ENCODE assay signal across 20 cellular contexts in genomic region chr1:104182251-104182650, GRCh38.
A peak's percentile ranks its signal among the peaks of the same experiment; 100 is the strongest.
DNase-seq lines count a peak whose midpoint lies in the region; ATAC-seq and TF ChIP-seq lines count a peak whose summit lies in the region.
"Had no signal": no experiment of that assay in that cellular context is flagged by ENCODE, and none has a peak within 500 bp of the region (broad histone marks: within the 10 kb centered on the region; RNA-seq: fewer than 3 reads in every experiment).

No MANE protein-coding gene starts in this region.

- H3K27me3 ChIP-seq in HUES48 (ENCODE audit: control insufficient read depth, insufficient read depth, low read length) (no peaks in the 10 kb centered on the region), SU-DHL-6 (ENCODE audit: low read length) (no peaks in the 10 kb centered on the region), psoas muscle (ENCODE audit: insufficient read depth in 3 of 3, low read length in 2 of 3) (no peaks in the 10 kb centered on the region), PC-3 (ENCODE audit: low read length) (peaks cover 15% of the 10 kb centered on the region)

- no peaks in the 10 kb centered on the region for H3K9me2 ChIP-seq in SU-DHL-6 (replicated peaks; ENCODE audit: insufficient read depth, low read length)
- H3K9me2 ChIP-seq in PC-3 (replicated peaks; ENCODE audit: low read length), result no peaks in the 10 kb centered on the region

- 0 out of 2 replicates have a peak, but pooled peaks cover 3% of the 10 kb centered on the region for H3F3A ChIP-seq in SU-DHL-6 (ENCODE audit: insufficient read depth)
- no peaks in the 10 kb centered on the region for H3F3A ChIP-seq in PC-3 (ENCODE audit: low read length, unreplicated experiment)

- TF ChIP-seq CTCF in SU-DHL-6 (IDR thresholded peaks at IDR 0.05; ENCODE audit: insufficient read depth, low read length, poor library complexity, severe bottlenecking) (no peak), psoas muscle (IDR thresholded peaks at IDR 0.05) (no peak), PC-3 (conservative IDR thresholded peaks at IDR 0.05; ENCODE audit: low read depth, low read length) (no peak)

- H3K9me3 ChIP-seq in HUES48 (ENCODE audit: control insufficient read depth, insufficient read depth, low read length) (no peaks in the 10 kb centered on the region), SU-DHL-6 (ENCODE audit: insufficient read depth, low read length) (no peaks in the 10 kb centered on the region), psoas muscle (no peaks in the 10 kb centered on the region), PC-3 (ENCODE audit: low read length) (no peaks in the 10 kb centered on the region)
- H3K9me3 ChIP-seq: A549 had no signal

- no peaks in the 10 kb centered on the region for H3K79me2 ChIP-seq in SU-DHL-6 (ENCODE audit: insufficient read depth, low read length)
- no peaks in the 10 kb centered on the region for H3K79me2 ChIP-seq in PC-3 (ENCODE audit: low read length)

- H3K4me3 ChIP-seq in HUES48 (ENCODE audit: low read depth, low read length) (no peak overlapping the region), SU-DHL-6 (ENCODE audit: insufficient read depth, low read length, poor library complexity, severe bottlenecking) (no peak overlapping the region), psoas muscle (no peak overlapping the region), PC-3 (ENCODE audit: low read length) (no peak overlapping the region)
- H3K4me3 ChIP-seq: A549 had no signal

- peak overlapping the region; percentile 19 for H2AFZ ChIP-seq in SU-DHL-6 (ENCODE audit: low read depth, low read length, severe bottlenecking)
- H2AFZ ChIP-seq in PC-3 (ENCODE audit: low read length), result no peak overlapping the region

- WGBS in psoas muscle, 3 donors, result 22 to 31% (median 30%) methylated on average over 3 of the region's 3 CpGs

- no TSS peak for BruUV-seq in PC-3 (replicated peaks; lab: Mats Ljungman, UMichigan)

- intact Hi-C loops in head of caudate nucleus (cut with DNase I) (no loop called here), psoas muscle (cut with DNase I) (no loop called here), PC-3 (cut with micrococcal nuclease) (no loop called here)

- H3K36me3 ChIP-seq in HUES48 (ENCODE audit: control insufficient read depth, insufficient read depth, low read length) (no peaks in the 10 kb centered on the region), SU-DHL-6 (ENCODE audit: low read length) (no peaks in the 10 kb centered on the region), psoas muscle (ENCODE audit: insufficient read depth in 1 of 2, low read depth in 1 of 2) (no peaks in the 10 kb centered on the region), PC-3 (ENCODE audit: low read depth, low read length) (no peaks in the 10 kb centered on the region)

- peak; percentile 34 for DNase-seq in CMK (ENCODE audit: low read depth)
- peak in 36 of 42 donors; percentile 11 to 78 (median 34) for DNase-seq in head of caudate nucleus
- DNase-seq in psoas muscle, result no peak
- DNase-seq in PC-3, result no peak
- DNase-seq in stimulated activated CD8-positive, alpha-beta memory T cell treated with anti-CD3 and anti-CD28 coated beads, Interleukin-4, amount 100 ng/mL, for 48 hours, result no peak
- DNase-seq: CD4-positive, alpha-beta T cell; DND-41; HFFc6; IMR-90; NCI-H1092; NCI-H1436; NCI-H187 treated with DMSO at 0.1 percent for 48 hours; NCI-H510A; Right ventricle myocardium superior; T-helper 2 cell had no signal

- H4K20me1 ChIP-seq in SU-DHL-6 (ENCODE audit: low read depth, low read length) (no peaks in the 10 kb centered on the region), PC-3 (ENCODE audit: low read length) (no peaks in the 10 kb centered on the region)

- H3K4me1 ChIP-seq in HUES48 (ENCODE audit: control insufficient read depth, insufficient read depth, low read length) (peaks cover 23% of the 10 kb centered on the region), psoas muscle (no peaks in the 10 kb centered on the region), PC-3 (ENCODE audit: insufficient read depth, low read length) (no peaks in the 10 kb centered on the region)
- H3K4me1 ChIP-seq: A549 had no signal

- POLR2A ChIA-PET in PC-3 (lab: Charles Lee; ENCODE audit: unreplicated experiment), result no interaction called here

- H3K4me2 ChIP-seq in SU-DHL-6 (ENCODE audit: low read depth, low read length, poor library complexity, severe bottlenecking), result no peak overlapping the region
- H3K4me2 ChIP-seq in PC-3 (ENCODE audit: low read length), result no peak overlapping the region
- H3K4me2 ChIP-seq: A549 had no signal

- H3K27ac ChIP-seq in HUES48 (ENCODE audit: low read depth, low read length) (peak overlapping the region; percentile 61), SU-DHL-6 (ENCODE audit: low read depth, low read length) (no peak overlapping the region), psoas muscle (no peak overlapping the region), PC-3 (ENCODE audit: low read length) (no peak overlapping the region)
- H3K27ac ChIP-seq: A549, HL-60 had no signal

- ATAC-seq in psoas muscle (no peak), PC-3 (no peak), GM18870 (IDR thresholded peaks at IDR 0.05; ENCODE audit: unreplicated experiment) (no peak)
- ATAC-seq: A549 had no signal

- CTCF ChIA-PET in PC-3 (lab: Charles Lee), result no interaction called here

- no peak overlapping the region for H3K9ac ChIP-seq in HUES48 (ENCODE audit: low read depth, low read length)
- no peak overlapping the region for H3K9ac ChIP-seq in SU-DHL-6 (ENCODE audit: low read length)
- no peak overlapping the region for H3K9ac ChIP-seq in PC-3 (ENCODE audit: low read length)

Comparison
In these comparisons a context has a peak if more than half of its experiments do, and no peak if none do; other contexts are left out.
1. DNase-seq: peak in CMK (single experiment) and head of caudate nucleus (36 of 42); none in psoas muscle (0 of 2), PC-3 (single experiment) and stimulated activated CD8-positive, alpha-beta memory T cell treated with anti-CD3 and anti-CD28 coated beads, Interleukin-4, amount 100 ng/mL, for 48 hours (single experiment).